In genomic region chr16:50247123-50247905, GRCh38 we compare ENCODE assay signal across 11 cellular contexts. TPM values are rescaled to one million over a fixed set of nuclear protein-coding genes. Genes with fewer than 3 reads are reported as not detected.
DNase-seq lines count a peak whose midpoint lies in the region; ATAC-seq and TF ChIP-seq lines count a peak whose summit lies in the region.
"Had no signal": no experiment of that assay in that cellular context is flagged by ENCODE, and none has a peak within 500 bp of the region (broad histone marks: within the 10 kb centered on the region; RNA-seq: fewer than 3 reads in every experiment).

No MANE protein-coding gene starts in this region.

- H3K27ac ChIP-seq in BLaER1: no peak overlapping the region
- no peak overlapping the region for H3K27ac ChIP-seq in H9 (ENCODE audit: insufficient read length, low read depth, low read length)
- no peak overlapping the region for H3K27ac ChIP-seq in A673 (ENCODE audit: low read depth, low read length, poor library complexity, severe bottlenecking)

- no peak overlapping the region for H3K23ac ChIP-seq in H9 (ENCODE audit: insufficient read length, low read depth, low read length)

- H3K4me1 Mint-ChIP-seq in H9: peaks cover 21 to 42% of the 10 kb centered on the region in 2 experiments
- H3K4me1 Mint-ChIP-seq in activated naive CD8-positive, alpha-beta T cell treated with anti-CD3 and anti-CD28 coated beads, Interleukin-2, amount 50 U/mL, for 24 hours: peaks cover 10% of the 10 kb centered on the region
- peaks cover 6 to 25% (median 16%) of the 10 kb centered on the region in 4 donors for H3K4me1 Mint-ChIP-seq in naive thymus-derived CD8-positive, alpha-beta T cell

- TF ChIP-seq CTCF in H9 (conservative IDR thresholded peaks at IDR 0.05) (no peak), A673 (conservative IDR thresholded peaks at IDR 0.05; ENCODE audit: low read depth, low read length) (no peak)

- H4K20me1 ChIP-seq in BLaER1 (peaks cover 16% of the 10 kb centered on the region; the same call in 1 of the 2 replicates), H9 (ENCODE audit: control insufficient read depth, insufficient read depth, insufficient read length) (no peaks in the 10 kb centered on the region)

- H3K27me3 Mint-ChIP-seq in H9 (ENCODE audit: low read depth): peaks cover 33% of the 10 kb centered on the region
- H3K27me3 Mint-ChIP-seq in activated naive CD8-positive, alpha-beta T cell treated with anti-CD3 and anti-CD28 coated beads, Interleukin-2, amount 50 U/mL, for 24 hours: peaks cover 5% of the 10 kb centered on the region
- peaks cover 0 to 3% (median 0%) of the 10 kb centered on the region in 5 donors for H3K27me3 Mint-ChIP-seq in naive thymus-derived CD8-positive, alpha-beta T cell

- H3K27me3 ChIP-seq in BLaER1 (peaks cover 6% of the 10 kb centered on the region; the same call in 1 of the 2 replicates), H9 (ENCODE audit: insufficient read depth, low read length) (peaks cover 6% of the 10 kb centered on the region), A673 (replicated peaks; ENCODE audit: insufficient read depth, low read depth, low read length, poor library complexity) (no peaks in the 10 kb centered on the region)

- no peak overlapping the region; the same call in 1 of the 2 replicates for H3K14ac ChIP-seq in H9 (ENCODE audit: insufficient read depth, low read length)

- no peaks in the 10 kb centered on the region for H3K79me1 ChIP-seq in H9 (ENCODE audit: insufficient read depth, low read depth, low read length, poor library complexity, severe bottlenecking)

- H2BK12ac ChIP-seq in H9 (ENCODE audit: insufficient read length, low read depth, low read length): no peak overlapping the region

- no peak overlapping the region for H3K56ac ChIP-seq in H9 (ENCODE audit: insufficient read length, low read depth, low read length)

- no peaks in the 10 kb centered on the region for H3K36me3 Mint-ChIP-seq in H9 (ENCODE audit: insufficient read depth in 1 of 3, low read depth in 3 of 3)
- H3K36me3 Mint-ChIP-seq in activated naive CD8-positive, alpha-beta T cell treated with anti-CD3 and anti-CD28 coated beads, Interleukin-2, amount 50 U/mL, for 24 hours (ENCODE audit: low read depth): no peaks in the 10 kb centered on the region
- H3K36me3 Mint-ChIP-seq in naive thymus-derived CD8-positive, alpha-beta T cell: no peaks in the 10 kb centered on the region

- no TSS peak for BruUV-seq in A673 (replicated peaks; lab: Mats Ljungman, UMichigan)

- H3K4me3 Mint-ChIP-seq in H9: peak overlapping the region; percentile 68 to 78; a peak in 3 of 5 replicates
- peak overlapping the region; percentile 59 for H3K4me3 Mint-ChIP-seq in activated naive CD8-positive, alpha-beta T cell treated with anti-CD3 and anti-CD28 coated beads, Interleukin-2, amount 50 U/mL, for 24 hours
- peak overlapping the region; percentile 30 to 85 (median 74) for H3K4me3 Mint-ChIP-seq in naive thymus-derived CD8-positive, alpha-beta T cell

- peak overlapping the region; percentile 80; the same call in 1 of the 2 replicates for H3K4me3 ChIP-seq in BLaER1
- H3K4me3 ChIP-seq in A673 (ENCODE audit: low read depth, low read length, poor library complexity, severe bottlenecking): no peak overlapping the region

- DNase-seq in H9: no peak
- no peak for DNase-seq in activated naive CD8-positive, alpha-beta T cell treated with anti-CD3 and anti-CD28 coated beads, Interleukin-2, amount 50 U/mL, for 24 hours
- DNase-seq in naive thymus-derived CD8-positive, alpha-beta T cell: no peak
- DNase-seq in A673 (ENCODE audit: low spot score): no peak
- no peak for DNase-seq in ACHN
- no peak for DNase-seq in NCI-H2081 treated with DMSO at 0.1 percent for 48 hours (lab: John Stamatoyannopoulos, UW)
- no peak for DNase-seq in nucleus accumbens (lab: John Stamatoyannopoulos, UW)
- DNase-seq: DMS 273 treated with DMSO at 0.1 percent for 48 hours, left ventricle myocardium superior, NCI-H2171 had no signal

- no peak overlapping the region for H3K27ac Mint-ChIP-seq in H9
- peak overlapping the region; percentile 35 for H3K27ac Mint-ChIP-seq in activated naive CD8-positive, alpha-beta T cell treated with anti-CD3 and anti-CD28 coated beads, Interleukin-2, amount 50 U/mL, for 24 hours
- H3K27ac Mint-ChIP-seq in naive thymus-derived CD8-positive, alpha-beta T cell: peak overlapping the region in 3 of 10 donors; percentile 26 to 56 (median 29)

- H2BK15ac ChIP-seq in H9 (ENCODE audit: low read depth, low read length): no peak overlapping the region

- no peak overlapping the region for H3T11ph ChIP-seq in H9 (ENCODE audit: low read length)

- H3K9ac ChIP-seq in BLaER1 (no peak overlapping the region), H9 (ENCODE audit: extremely low read depth, insufficient read length, low read length) (no peak overlapping the region)

- no peak overlapping the region for H2BK20ac ChIP-seq in H9 (ENCODE audit: low read depth, low read length, poor library complexity, severe bottlenecking)

- POLR2A ChIA-PET in naive thymus-derived CD8-positive, alpha-beta T cell (lab: Charles Lee): no interaction called here
- POLR2A ChIA-PET in A673 (lab: Charles Lee; ENCODE audit: low non-redundant PET): no interaction called here

- H4K91ac ChIP-seq in H9 (ENCODE audit: insufficient read length, low read depth, low read length): no peak overlapping the region

- ATAC-seq in activated naive CD8-positive, alpha-beta T cell treated with anti-CD3 and anti-CD28 coated beads, Interleukin-2, amount 50 U/mL, for 24 hours: no peak
- ATAC-seq in naive thymus-derived CD8-positive, alpha-beta T cell: no peak

- no peaks in the 10 kb centered on the region for H3K9me3 Mint-ChIP-seq in H9
- no peaks in the 10 kb centered on the region for H3K9me3 Mint-ChIP-seq in activated naive CD8-positive, alpha-beta T cell treated with anti-CD3 and anti-CD28 coated beads, Interleukin-2, amount 50 U/mL, for 24 hours
- H3K9me3 Mint-ChIP-seq in naive thymus-derived CD8-positive, alpha-beta T cell: no peaks in the 10 kb centered on the region

- peaks cover 5% of the 10 kb centered on the region for H3K23me2 ChIP-seq in H9 (ENCODE audit: insufficient read length, low read depth, low read length, poor library complexity, severe bottlenecking)

- H2BK5ac ChIP-seq in H9 (ENCODE audit: insufficient read length, low read length): no peak overlapping the region

- H3K4me1 ChIP-seq in BLaER1 (peaks cover 26% of the 10 kb centered on the region), H9 (ENCODE audit: insufficient read depth, low read length) (no peaks in the 10 kb centered on the region), A673 (ENCODE audit: insufficient read depth, low read length, poor library complexity, severe bottlenecking) (no peaks in the 10 kb centered on the region)

- intact Hi-C loops in A673 (cut with micrococcal nuclease; ENCODE audit: unreplicated experiment): no loop called here

- H3K18ac ChIP-seq in H9 (ENCODE audit: insufficient read length, low read depth, low read length): no peak overlapping the region

- H4K8ac ChIP-seq in H9 (replicated peaks; ENCODE audit: insufficient read length, low read depth, low read length): no peak overlapping the region

- in situ Hi-C loops in ACHN (cut with HindIII; ENCODE audit: low pct_ligation_motif_present, low pct_unique_long_range_greater_than_20kb, low sequenced_read_pairs): no loop called here

- H3K4me2 ChIP-seq in BLaER1 (peak overlapping the region; percentile 99), H9 (ENCODE audit: insufficient read depth, insufficient read length, low read length) (no peak overlapping the region)

- no peak overlapping the region for H2BK120ac ChIP-seq in H9 (ENCODE audit: low read depth, low read length, poor library complexity, severe bottlenecking)

- no peak overlapping the region for H4K5ac ChIP-seq in H9 (ENCODE audit: insufficient read length, low read depth, low read length)

- no CpG with 5 or more reads among the region's 12 CpGs for WGBS in H9 (ENCODE audit: extremely low coverage, insufficient read length, low lambda C conversion rate)

- no peaks in the 10 kb centered on the region for H3K9me3 ChIP-seq in BLaER1
- H3K9me3 ChIP-seq in H9 (ENCODE audit: control insufficient read depth, low read depth, low read length): no peaks in the 10 kb centered on the region
- no peaks in the 10 kb centered on the region for H3K9me3 ChIP-seq in A673 (ENCODE audit: low read depth, low read length, poor library complexity, severe bottlenecking)

- no peak overlapping the region for H3K4ac ChIP-seq in H9 (ENCODE audit: low read depth, low read length)

- CTCF ChIA-PET in A673 (lab: Charles Lee): no interaction called here

- no peak overlapping the region for H2AFZ ChIP-seq in H9 (ENCODE audit: low read length)

- no peaks in the 10 kb centered on the region for H3K79me2 ChIP-seq in H9 (ENCODE audit: insufficient read depth, low read length)

- no peak overlapping the region for H2AK5ac ChIP-seq in H9 (ENCODE audit: insufficient read length, low read length)

- H3K36me3 ChIP-seq in BLaER1 (no peaks in the 10 kb centered on the region), A673 (ENCODE audit: insufficient read depth, low read length, poor library complexity, severe bottlenecking) (no peaks in the 10 kb centered on the region)

RNA-seq across cellular contexts. Expression of gene ADCY7, which starts 19.0 kb away (rescaled TPM):
- total RNA-seq in H9 (2021) (2.6 and 4.0 TPM in 2 replicates), A673 (2021) (5.4 and 5.5 TPM in 2 replicates)
- 100 to 1,000 TPM; 133 to 135 TPM for total RNA-seq in naive thymus-derived CD8-positive, alpha-beta T cell
- 10 to 100 TPM; 60.1 to 72.8 (median 64.6) TPM for polyA plus RNA-seq in naive thymus-derived CD8-positive, alpha-beta T cell

Comparison
In these comparisons a context has a peak if more than half of its experiments do, and no peak if none do; other contexts are left out.
1. RNA of gene ADCY7, which starts 19.0 kb away (total RNA-seq): 133 to 135 TPM in naive thymus-derived CD8-positive, alpha-beta T cell; 5.4 to 5.5 TPM in A673 and 2.6 to 4.0 TPM in H9; every median in the first group is over 10 times any median in the second.
2. Peak in every context shown above with its lines, with median percentiles within 50 percentile points of each other: H3K4me3 Mint-ChIP-seq.